In the genomic region with DNA sequence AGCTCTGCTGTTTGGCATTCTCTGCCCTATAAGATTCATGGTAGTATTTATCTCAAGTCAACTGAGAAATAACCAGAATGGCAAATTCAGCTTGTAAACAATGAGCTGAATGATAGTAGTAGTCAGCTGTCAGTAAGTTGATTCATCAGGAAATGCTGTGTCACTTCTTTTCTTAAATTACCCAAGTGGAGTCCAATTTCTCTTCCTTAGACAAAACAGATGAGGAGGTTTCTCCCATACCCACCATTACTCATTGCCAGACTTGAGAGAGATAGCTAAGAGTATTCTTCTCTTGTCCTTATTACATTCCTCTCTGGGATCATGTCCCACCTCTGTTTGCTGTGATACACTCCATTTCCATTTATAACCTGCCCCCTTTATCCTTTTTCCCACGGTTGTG, we compare ENCODE assay signal across 14 cellular contexts.
DNase-seq lines count a peak whose midpoint lies in the region; ATAC-seq, FAIRE-seq and TF ChIP-seq lines count a peak whose summit lies in the region.
"Had no signal": no experiment of that assay in that cellular context is flagged by ENCODE, and none has a peak within 500 bp of the region (broad histone marks: within the 10 kb centered on the region; RNA-seq: fewer than 3 reads in every experiment).

No MANE protein-coding gene starts in this region.

- DNase-seq in HT1080 (ENCODE audit: low read depth) (peak; percentile 74), bronchial epithelial cell (ENCODE audit: low read depth) (peak; percentile 46), myocyte (ENCODE audit: low read depth) (peak; percentile 6), Right ventricle myocardium superior (no peak), DMS53 treated with DMSO at 0.1 percent for 48 hours (lab: John Stamatoyannopoulos, UW; ENCODE audit: unreplicated experiment) (no peak)
- DNase-seq in activated naive CD4-positive, alpha-beta T cell (lab: John Stamatoyannopoulos, UW), result no peak
- DNase-seq: CD8-positive, alpha-beta T cell; COR-L47; DMS53; IMR-90 had no signal

- no peaks in the 10 kb centered on the region for H3K27me3 ChIP-seq in bronchial epithelial cell (ENCODE audit: control insufficient read depth, insufficient read depth, low read length)

- no peak for FAIRE-seq in bronchial epithelial cell (lab: Jason Lieb, UNC)
- FAIRE-seq: A549, H54 had no signal

- no peaks in the 10 kb centered on the region for H3K36me3 ChIP-seq in bronchial epithelial cell (ENCODE audit: control insufficient read depth, insufficient read depth, low read length)

- TF ChIP-seq CTCF in bronchial epithelial cell (IDR thresholded peaks at IDR 0.05; ENCODE audit: insufficient read depth, low read length, severe bottlenecking), result no peak

- no peak overlapping the region for H3K4me3 ChIP-seq in bronchial epithelial cell (ENCODE audit: low read depth, low read length)
- H3K4me3 ChIP-seq: A549 had no signal

- intact Hi-C loops in Right ventricle myocardium superior (cut with DNase I), result no loop called here

- no peak for ATAC-seq in HG02588 (IDR thresholded peaks at IDR 0.05; ENCODE audit: unreplicated experiment)
- ATAC-seq in Right ventricle myocardium superior (ENCODE audit: poor library complexity), result no peak
- ATAC-seq: A549; CD8-positive, alpha-beta T cell; HCT116 had no signal

Comparison
In these comparisons a context has a peak if more than half of its experiments do, and no peak if none do; other contexts are left out.
1. DNase-seq: peak in HT1080 (single experiment), bronchial epithelial cell (single experiment) and myocyte (single experiment); none in activated naive CD4-positive, alpha-beta T cell (0 of 4), Right ventricle myocardium superior (single experiment) and DMS53 treated with DMSO at 0.1 percent for 48 hours (single experiment).